In genomic region chrX:128396601-128397000, GRCh38 we compare ENCODE assay signal across 26 cellular contexts.
DNase-seq lines count a peak whose midpoint lies in the region; FAIRE-seq and TF ChIP-seq lines count a peak whose summit lies in the region.
"Had no signal": no experiment of that assay in that cellular context is flagged by ENCODE, and none has a peak within 500 bp of the region (broad histone marks: within the 10 kb centered on the region; RNA-seq: fewer than 3 reads in every experiment).

No MANE protein-coding gene starts in this region.

- H3K27ac ChIP-seq in astrocyte (ENCODE audit: low read depth, low read length), result no peak overlapping the region
- H3K27ac ChIP-seq: BLaER1, GM23248, SK-N-MC had no signal

- no peaks in the 10 kb centered on the region for H3K36me3 Mint-ChIP-seq in astrocyte (ENCODE audit: low read depth, unreplicated experiment)
- H3K36me3 Mint-ChIP-seq in osteocyte (ENCODE audit: unreplicated experiment), result no peaks in the 10 kb centered on the region

- H3K27me3 ChIP-seq in astrocyte (ENCODE audit: insufficient read depth, low read length), result no peaks in the 10 kb centered on the region
- H3K27me3 ChIP-seq: MG63 had no signal

- peak; percentile 92 for FAIRE-seq in astrocyte (lab: Jason Lieb, UNC)
- FAIRE-seq: GM12878 had no signal

- no peaks in the 10 kb centered on the region for H3K79me2 ChIP-seq in astrocyte (ENCODE audit: insufficient read depth, low read length)

- H3K36me3 ChIP-seq in astrocyte (ENCODE audit: insufficient read depth, low read length), result no peaks in the 10 kb centered on the region
- H3K36me3 ChIP-seq: BLaER1, MG63 had no signal

- H3K4me3 Mint-ChIP-seq in astrocyte (ENCODE audit: unreplicated experiment) (no peak overlapping the region), osteocyte (ENCODE audit: unreplicated experiment) (no peak overlapping the region)
- H3K4me3 Mint-ChIP-seq: CD4-positive, alpha-beta T cell; H9 had no signal

- H3K4me2 ChIP-seq in astrocyte (ENCODE audit: low read length), result no peak overlapping the region
- H3K4me2 ChIP-seq: BLaER1 had no signal

- no peak overlapping the region for H3K9ac ChIP-seq in astrocyte (ENCODE audit: low read length)
- H3K9ac ChIP-seq: BLaER1, GM23248 had no signal

- H4K20me1 ChIP-seq in astrocyte (ENCODE audit: insufficient read depth, low read length), result no peaks in the 10 kb centered on the region

- H3K27ac Mint-ChIP-seq in astrocyte (ENCODE audit: unreplicated experiment) (peak overlapping the region; percentile 83), osteocyte (ENCODE audit: unreplicated experiment) (no peak overlapping the region)
- H3K27ac Mint-ChIP-seq: CD4-positive, alpha-beta T cell; H9 had no signal

- DNase-seq in Caki2 (ENCODE audit: low read depth), result peak; percentile 84
- no peak for DNase-seq in astrocyte (ENCODE audit: low read depth)
- DNase-seq in epithelial cell of proximal tubule (ENCODE audit: low read depth), result peak; percentile 33
- peak; percentile 70 for DNase-seq in renal cortical epithelial cell (ENCODE audit: low read depth)
- DNase-seq in A172 (ENCODE audit: low spot score), result no peak
- DNase-seq in osteocyte (ENCODE audit: extremely low spot score, unreplicated experiment), result no peak
- no peak for DNase-seq in GM19238 (ENCODE audit: insufficient read length, low spot score)
- DNase-seq: CD4-positive, alpha-beta T cell; COR-L47; DND-41; GM23248; H9; Kasumi-1; MG63; NCI-H1417; NCI-H1694 treated with DMSO at 0.1 percent for 48 hours; NCI-H2081 treated with DMSO at 0.1 percent for 48 hours; NCI-H2171 treated with DMSO at 0.1 percent for 48 hours; NCI-H446; NCI-H526 treated with DMSO at 0.1 percent for 48 hours; OCI-M1; RPMI8226; SHP77 treated with DMSO at 0.1 percent for 48 hours had no signal

- H2AFZ ChIP-seq in astrocyte (ENCODE audit: low read depth, low read length), result no peak overlapping the region
- H2AFZ ChIP-seq: GM23248 had no signal

- H3K4me1 ChIP-seq in astrocyte (ENCODE audit: insufficient read depth, low read length), result no peaks in the 10 kb centered on the region
- H3K4me1 ChIP-seq: BLaER1 had no signal

- H3K4me1 Mint-ChIP-seq in astrocyte (ENCODE audit: low read depth, unreplicated experiment), result peaks cover 14% of the 10 kb centered on the region
- no peaks in the 10 kb centered on the region for H3K4me1 Mint-ChIP-seq in osteocyte (ENCODE audit: unreplicated experiment)
- H3K4me1 Mint-ChIP-seq: H9 had no signal

- H3K4me3 ChIP-seq in astrocyte (ENCODE audit: insufficient read depth, low read depth, low read length) (no peak overlapping the region), epithelial cell of proximal tubule (ENCODE audit: low read depth, low read length) (no peak overlapping the region)
- H3K4me3 ChIP-seq: BLaER1, GM12878, GM23248, MG63, SK-N-MC had no signal

- TF ChIP-seq CTCF in astrocyte (IDR thresholded peaks at IDR 0.05; ENCODE audit: insufficient read depth, low read depth, low read length) (no peak), epithelial cell of proximal tubule (conservative IDR thresholded peaks at IDR 0.05; ENCODE audit: low read depth, low read length) (no peak), osteocyte (IDR thresholded peaks at IDR 0.05) (no peak)

- H3K9me3 Mint-ChIP-seq in astrocyte (ENCODE audit: unreplicated experiment), result no peaks in the 10 kb centered on the region
- H3K9me3 Mint-ChIP-seq in osteocyte (ENCODE audit: unreplicated experiment), result peaks cover 7% of the 10 kb centered on the region
- H3K9me3 Mint-ChIP-seq: CD4-positive, alpha-beta T cell had no signal

- H3K27me3 Mint-ChIP-seq in astrocyte (ENCODE audit: low read depth, unreplicated experiment) (no peaks in the 10 kb centered on the region), osteocyte (ENCODE audit: unreplicated experiment) (no peaks in the 10 kb centered on the region)
- H3K27me3 Mint-ChIP-seq: CD4-positive, alpha-beta T cell had no signal

- in situ Hi-C loops in Caki2 (cut with HindIII; ENCODE audit: low pct_unique_long_range_greater_than_20kb, low sequenced_read_pairs), result no loop called here

- no peaks in the 10 kb centered on the region for H3K9me3 ChIP-seq in astrocyte (ENCODE audit: insufficient read depth, low read depth, low read length)
- H3K9me3 ChIP-seq: BLaER1, MG63 had no signal

Comparison
In these comparisons a context has a peak if more than half of its experiments do, and no peak if none do; other contexts are left out.
1. DNase-seq: peak in Caki2 (single experiment), epithelial cell of proximal tubule (single experiment) and renal cortical epithelial cell (single experiment); none in astrocyte (single experiment), A172 (single experiment), osteocyte (single experiment) and GM19238 (single experiment).